Comparison of ENCODE assay signal across 27 cellular contexts in the genomic region with DNA sequence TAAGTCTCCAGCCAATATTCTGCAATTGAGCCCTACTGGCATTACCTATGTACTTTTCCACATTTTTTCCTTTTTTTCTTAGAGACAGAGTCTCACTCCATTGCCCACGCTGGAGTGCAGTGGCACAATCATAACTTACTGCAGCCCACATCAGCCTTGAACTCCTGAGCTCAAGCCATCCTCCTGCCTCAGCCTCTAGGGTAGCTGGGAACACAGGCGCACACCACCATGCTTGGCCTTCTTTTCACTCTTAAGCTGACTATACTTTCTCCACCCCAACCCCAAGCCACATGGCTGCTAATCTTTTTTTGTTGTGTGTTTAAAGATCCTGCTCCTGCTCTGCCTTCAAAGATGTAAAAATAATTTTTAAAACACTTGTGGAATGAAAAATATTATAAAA. TPM values are rescaled to one million over a fixed set of nuclear protein-coding genes. Genes with fewer than 3 reads are reported as not detected.
DNase-seq lines count a peak whose midpoint lies in the region; ATAC-seq and TF ChIP-seq lines count a peak whose summit lies in the region.
"Had no signal": no experiment of that assay in that cellular context is flagged by ENCODE, and none has a peak within 500 bp of the region (broad histone marks: within the 10 kb centered on the region; RNA-seq: fewer than 3 reads in every experiment).

No MANE protein-coding gene starts in this region.

- no peak for TF ChIP-seq RAD21 in IMR-90 (IDR thresholded peaks at IDR 0.05; ENCODE audit: low read length)

- peak overlapping the region; percentile 23 for H2BK5ac ChIP-seq in IMR-90 (ENCODE audit: low read depth, low read length, poor library complexity, severe bottlenecking)

- H3K27ac Mint-ChIP-seq in endodermal cell (peak overlapping the region; percentile 4), neural progenitor cell (no peak overlapping the region), glutamatergic neuron (ENCODE audit: unreplicated experiment) (no peak overlapping the region)
- H3K27ac Mint-ChIP-seq: stimulated activated memory B cell treated with anti-CD40 and anti-IgM and Interleukin-4, amounts not matched to agents 10 μg/mL and 1 μg/mL and 100 μg/mL, for 72 hours had no signal

- peaks cover 33% of the 10 kb centered on the region for H3K79me2 ChIP-seq in neural progenitor cell (ENCODE audit: low read depth)

- peak overlapping the region; percentile 47 to 73; a peak in 2 of 4 replicates for H4K8ac ChIP-seq in IMR-90 (ENCODE audit: low read depth in 2 of 2, low read length in 2 of 2)

- H3K4me3 ChIP-seq in IMR-90 (ENCODE audit: insufficient read depth, low read depth, low read length) (no peak overlapping the region), endodermal cell (ENCODE audit: low read length) (no peak overlapping the region), neural progenitor cell (no peak overlapping the region)
- H3K4me3 ChIP-seq: ascending aorta, BLaER1, K562, MG63, ovary, SK-N-MC, testis, uterus had no signal

- no peak for TF ChIP-seq CTCF in IMR-90 (conservative IDR thresholded peaks at IDR 0.05; ENCODE audit: low read depth, low read length)
- no peak for TF ChIP-seq CTCF in endodermal cell (conservative IDR thresholded peaks at IDR 0.05)
- no peak for TF ChIP-seq CTCF in neural progenitor cell (IDR thresholded peaks at IDR 0.05)
- no peak for TF ChIP-seq CTCF in glutamatergic neuron (IDR thresholded peaks at IDR 0.05; ENCODE audit: partially characterized antibody, unreplicated experiment)

- peaks cover 3% of the 10 kb centered on the region for H3K9me1 ChIP-seq in IMR-90 (ENCODE audit: insufficient read depth, low read length)

- no TSS peak for BruUV-seq in IMR-90 (replicated peaks; lab: Mats Ljungman, UMichigan)

- H4K5ac ChIP-seq in IMR-90 (ENCODE audit: low read depth, low read length) = peak overlapping the region; percentile 67

- H2AFZ ChIP-seq in IMR-90 (replicated peaks; ENCODE audit: low read length, poor library complexity) (peak overlapping the region; percentile 41), neural progenitor cell (replicated peaks) (no peak overlapping the region)

- no peaks in the 10 kb centered on the region for H3K36me3 Mint-ChIP-seq in activated T-cell treated with anti-CD3 and anti-CD28 coated beads, Interleukin-2, amount 50 U/mL, for 4 hours (ENCODE audit: insufficient read depth)
- peaks cover 2% of the 10 kb centered on the region for H3K36me3 Mint-ChIP-seq in endodermal cell (ENCODE audit: low read depth)
- no peaks in the 10 kb centered on the region for H3K36me3 Mint-ChIP-seq in neural progenitor cell
- H3K36me3 Mint-ChIP-seq in glutamatergic neuron (ENCODE audit: unreplicated experiment) = no peaks in the 10 kb centered on the region
- H3K36me3 Mint-ChIP-seq: stimulated activated memory B cell treated with anti-CD40 and anti-IgM and Interleukin-4, amounts not matched to agents 10 μg/mL and 1 μg/mL and 100 μg/mL, for 72 hours had no signal

- H3K4me1 Mint-ChIP-seq in activated T-cell treated with anti-CD3 and anti-CD28 coated beads, Interleukin-2, amount 50 U/mL, for 4 hours (ENCODE audit: low read depth) = peaks cover 3% of the 10 kb centered on the region
- H3K4me1 Mint-ChIP-seq in endodermal cell (peaks cover 7% of the 10 kb centered on the region), neural progenitor cell (peaks cover 18% of the 10 kb centered on the region), glutamatergic neuron (ENCODE audit: low read depth, unreplicated experiment) (no peaks in the 10 kb centered on the region)

- H3K9me3 ChIP-seq in IMR-90 (ENCODE audit: control insufficient read depth, insufficient read depth, low read length) (no peaks in the 10 kb centered on the region), endodermal cell (ENCODE audit: control insufficient read depth, low read length) (no peaks in the 10 kb centered on the region), neural progenitor cell (ENCODE audit: low read depth) (no peaks in the 10 kb centered on the region)
- H3K9me3 ChIP-seq: ascending aorta, BLaER1, MG63, ovary, testis, uterus had no signal

- peak overlapping the region; percentile 26; the same call in 1 of the 2 replicates for H3K27ac ChIP-seq in IMR-90 (ENCODE audit: insufficient read depth, low read length)
- H3K27ac ChIP-seq in endodermal cell (ENCODE audit: low read depth, low read length) = no peak overlapping the region
- H3K27ac ChIP-seq in neural progenitor cell = no peak overlapping the region
- H3K27ac ChIP-seq: BLaER1, epithelial cell of prostate, ovary, SK-N-MC, testis, uterus had no signal

- H3K36me3 ChIP-seq in IMR-90 (ENCODE audit: control insufficient read depth, insufficient read depth, low read length) (peaks cover 3% of the 10 kb centered on the region; the same call in 1 of the 2 replicates), endodermal cell (ENCODE audit: control insufficient read depth, insufficient read depth, low read length) (no peaks in the 10 kb centered on the region), neural progenitor cell (no peaks in the 10 kb centered on the region)
- H3K36me3 ChIP-seq: ascending aorta, BLaER1, ovary, uterus had no signal

- peak overlapping the region; percentile 87 for H3K18ac ChIP-seq in IMR-90 (ENCODE audit: low read depth, low read length)

- peaks cover 19% of the 10 kb centered on the region for H3F3A ChIP-seq in neural progenitor cell (ENCODE audit: low read depth)

- peaks cover 8% of the 10 kb centered on the region for H3K4me1 ChIP-seq in IMR-90 (ENCODE audit: control insufficient read depth, insufficient read depth, low read length)
- no peaks in the 10 kb centered on the region for H3K4me1 ChIP-seq in endodermal cell (ENCODE audit: control insufficient read depth, insufficient read depth, low read length)
- peaks cover 21% of the 10 kb centered on the region for H3K4me1 ChIP-seq in neural progenitor cell
- H3K4me1 ChIP-seq: testis had no signal

- WGBS in IMR-90 (ENCODE audit: extremely low coverage in 2 of 2, insufficient read length in 1 of 2), 2 experiments = 100% methylated on average over 1 of the region's 2 CpGs; no CpG with 5 or more reads in 1 of the 2 experiments
- 90 to 94% methylated on average over 1 to 2 of the region's 2 CpGs for WGBS in endodermal cell (ENCODE audit: insufficient coverage in 1 of 2, insufficient read length in 1 of 2), 2 experiments

- H3K4me3 Mint-ChIP-seq in activated T-cell treated with anti-CD3 and anti-CD28 coated beads, Interleukin-2, amount 50 U/mL, for 4 hours = peak overlapping the region; percentile 5
- H3K4me3 Mint-ChIP-seq in endodermal cell (no peak overlapping the region), neural progenitor cell (peak overlapping the region; percentile 63), glutamatergic neuron (ENCODE audit: unreplicated experiment) (no peak overlapping the region)

- no peak overlapping the region for H3K56ac ChIP-seq in IMR-90 (ENCODE audit: extremely low read depth, insufficient read depth, low read length)

- ATAC-seq in activated T-cell treated with anti-CD3 and anti-CD28 coated beads, Interleukin-2, amount 50 U/mL, for 4 hours = no peak
- ATAC-seq in IMR-90 (ENCODE audit: low read depth) = no peak
- ATAC-seq: K562; left colon; stimulated activated memory B cell treated with anti-CD40 and anti-IgM and Interleukin-4, amounts not matched to agents 10 μg/mL and 1 μg/mL and 100 μg/mL, for 72 hours had no signal

- H3K4me2 ChIP-seq in IMR-90 (ENCODE audit: low read depth, low read length) (no peak overlapping the region), neural progenitor cell (no peak overlapping the region)

- peak overlapping the region; percentile 67 for H3K4ac ChIP-seq in IMR-90 (ENCODE audit: low read depth, low read length)

- H4K20me1 ChIP-seq in IMR-90 (ENCODE audit: insufficient read depth, low read length) (peaks cover 24% of the 10 kb centered on the region), neural progenitor cell (ENCODE audit: low read depth) (peaks cover 23% of the 10 kb centered on the region)

- dilution Hi-C loops in IMR-90 (cut with HindIII; ENCODE audit: low sequenced_read_pairs, unreplicated experiment) = no loop called here

- H2AK9ac ChIP-seq in IMR-90 (replicated peaks; ENCODE audit: low read depth, low read length, poor library complexity) = no peak overlapping the region

- TF ChIP-seq POLR2A in IMR-90 (IDR thresholded peaks at IDR 0.05; ENCODE audit: low read depth, low read length) = no peak

- peaks cover 29% of the 10 kb centered on the region for H3K27me3 Mint-ChIP-seq in activated T-cell treated with anti-CD3 and anti-CD28 coated beads, Interleukin-2, amount 50 U/mL, for 4 hours (ENCODE audit: low read depth)
- peaks cover 2% of the 10 kb centered on the region for H3K27me3 Mint-ChIP-seq in endodermal cell (ENCODE audit: insufficient read depth)
- H3K27me3 Mint-ChIP-seq in neural progenitor cell (ENCODE audit: insufficient read depth, low read depth) = peaks cover 4% of the 10 kb centered on the region
- peaks cover 6% of the 10 kb centered on the region for H3K27me3 Mint-ChIP-seq in glutamatergic neuron (ENCODE audit: unreplicated experiment)

- H2AK5ac ChIP-seq in IMR-90 (ENCODE audit: low read depth, low read length) = peak overlapping the region; percentile 91

- in situ Hi-C loops in IMR-90 (cut with MboI; ENCODE audit: low sequenced_read_pairs) = no loop called here

- peak overlapping the region; percentile 88; the same call in 1 of the 3 replicates for H2BK15ac ChIP-seq in IMR-90 (ENCODE audit: low read depth, low read length)

- peak overlapping the region; percentile 71; the same call in 1 of the 2 replicates for H3K23ac ChIP-seq in IMR-90 (ENCODE audit: low read depth, low read length)

- no peaks in the 10 kb centered on the region for H3K27me3 ChIP-seq in IMR-90 (ENCODE audit: control insufficient read depth, insufficient read depth, low read length)
- H3K27me3 ChIP-seq in endodermal cell (ENCODE audit: control insufficient read depth, insufficient read depth, low read length, poor library complexity, severe bottlenecking) = no peaks in the 10 kb centered on the region
- H3K27me3 ChIP-seq in neural progenitor cell = no peaks in the 10 kb centered on the region
- H3K27me3 ChIP-seq: ascending aorta, MG63, ovary, testis, uterus had no signal

- DNase-seq in activated T-cell treated with anti-CD3 and anti-CD28 coated beads, Interleukin-2, amount 50 U/mL, for 4 hours = no peak
- no peak for DNase-seq in activated T-cell treated with anti-CD3 and anti-CD28 coated beads, Interleukin-2, amount 50 U/mL, for 48 hours
- DNase-seq in IMR-90 (no peak), endodermal cell (no peak), neural progenitor cell (ENCODE audit: low spot score) (no peak), D341Med (ENCODE audit: low spot score) (no peak), glutamatergic neuron (no peak), globus pallidus (ENCODE audit: low spot score) (no peak)
- DNase-seq: activated CD4-positive, CD25-positive, alpha-beta regulatory T cell treated with anti-CD3 and anti-CD28 coated beads, Interleukin-2, amount 50 U/mL, for 72 hours; activated naive CD4-positive, alpha-beta T cell treated with anti-CD3 and anti-CD28 coated beads, Interleukin-2, amount 50 U/mL, for 16 hours; left colon; MG63; NCI-H2081; NCI-H226; NCI-H82; ovary; retina; stimulated activated CD4-positive, alpha-beta T cell treated with anti-CD3 and anti-CD28 coated beads, Interleukin-2, amount 100 ng/mL, for 48 hours; testis; uterus had no signal

- POLR2A ChIA-PET in IMR-90 (lab: Charles Lee; ENCODE audit: unreplicated experiment) = no interaction called here

- peaks cover 0 to 3% of the 10 kb centered on the region in 2 experiments; a peak in 1 of 4 replicates for H3K79me1 ChIP-seq in IMR-90 (ENCODE audit: low read depth in 1 of 2, low read length in 2 of 2)

- no peaks in the 10 kb centered on the region for H3K9me3 Mint-ChIP-seq in activated T-cell treated with anti-CD3 and anti-CD28 coated beads, Interleukin-2, amount 50 U/mL, for 4 hours
- H3K9me3 Mint-ChIP-seq in endodermal cell = no peaks in the 10 kb centered on the region
- no peaks in the 10 kb centered on the region for H3K9me3 Mint-ChIP-seq in neural progenitor cell
- peaks cover 4% of the 10 kb centered on the region for H3K9me3 Mint-ChIP-seq in glutamatergic neuron (ENCODE audit: unreplicated experiment)
- H3K9me3 Mint-ChIP-seq: central memory CD8-positive, alpha-beta T cell; stimulated activated memory B cell treated with anti-CD40 and anti-IgM and Interleukin-4, amounts not matched to agents 10 μg/mL and 1 μg/mL and 100 μg/mL, for 72 hours had no signal

- H4K91ac ChIP-seq in IMR-90 (ENCODE audit: insufficient read depth, low read depth, low read length) = peak overlapping the region; percentile 79

- H2BK120ac ChIP-seq in IMR-90 (ENCODE audit: low read depth, low read length) = peak overlapping the region; percentile 71

- H2BK20ac ChIP-seq in IMR-90 (ENCODE audit: low read depth, low read length) = peak overlapping the region; percentile 74

- CTCF ChIA-PET in IMR-90 (lab: Yijun Ruan, JAX) = interaction anchor here (0.6 to 0.8 kb wide), 2 partner anchors 415 to 990 kb away, joined by 3 to 4 read pairs; no protein-coding TSS in a partner anchor

- H3K9ac ChIP-seq in IMR-90 (ENCODE audit: low read depth, low read length) (no peak overlapping the region), endodermal cell (ENCODE audit: extremely low read depth, low read length, poor library complexity, severe bottlenecking) (no peak overlapping the region), neural progenitor cell (no peak overlapping the region)
- H3K9ac ChIP-seq: BLaER1 had no signal

- H3K14ac ChIP-seq in IMR-90 (replicated peaks; ENCODE audit: low read depth, low read length) = 0 out of 2 replicates have a peak overlapping the region, but pooled peaks have one; percentile 63

- intact Hi-C loops in IMR-90 (cut with micrococcal nuclease) = loop anchor here (5.0 to 10.0 kb wide), 3 partner anchors 44 to 412 kb away; no protein-coding TSS in a partner anchor

RNA-seq across cellular contexts. Expression of a gene that starts 1.6 kb away (rescaled TPM):
- total RNA-seq in activated T-cell treated with anti-CD3 and anti-CD28 coated beads, Interleukin-2, amount 50 U/mL, for 4 hours = 1 to 10 TPM in 2 of 3 donors, under 1 TPM in 1; 0.71 to 1.3 (median 1.2) TPM
- total RNA-seq in IMR-90 (2012; rRNA removed) (12.7 and 16.4 TPM in 2 replicates), endodermal cell (10 to 100 TPM; 26.2 to 35.4 TPM), neural progenitor cell (ENCODE audit: low replicate concordance) (15.2 and 18.4 TPM in 2 replicates), glutamatergic neuron (ENCODE audit: unreplicated experiment) (2.2 TPM)
- polyA plus RNA-seq in IMR-90 (2012; rRNA removed) = 22.4 and 36.9 TPM in 2 replicates
- 18.2 and 24.6 TPM in 2 replicates for polyA plus RNA-seq in IMR-90 (2012; cell fraction: cytosol; rRNA removed)
- 41.2 and 51.8 TPM in 2 replicates for polyA plus RNA-seq in IMR-90 (2012; cell fraction: nucleus; rRNA removed; ENCODE audit: low replicate concordance)
- polyA plus RNA-seq in endodermal cell (2013, experiment 1 of 2) = 15.3 TPM
- polyA plus RNA-seq in endodermal cell (2013, experiment 2 of 2) = 15.9 TPM

Comparison
In these comparisons a context has a peak if more than half of its experiments do, and no peak if none do; other contexts are left out.
1. H3K4me3 Mint-ChIP-seq: peak in activated T-cell treated with anti-CD3 and anti-CD28 coated beads, Interleukin-2, amount 50 U/mL, for 4 hours (single experiment) and neural progenitor cell (single experiment); none in endodermal cell (single experiment) and glutamatergic neuron (single experiment).